ENCODE assay signal across 9 cellular contexts in the genomic region with DNA sequence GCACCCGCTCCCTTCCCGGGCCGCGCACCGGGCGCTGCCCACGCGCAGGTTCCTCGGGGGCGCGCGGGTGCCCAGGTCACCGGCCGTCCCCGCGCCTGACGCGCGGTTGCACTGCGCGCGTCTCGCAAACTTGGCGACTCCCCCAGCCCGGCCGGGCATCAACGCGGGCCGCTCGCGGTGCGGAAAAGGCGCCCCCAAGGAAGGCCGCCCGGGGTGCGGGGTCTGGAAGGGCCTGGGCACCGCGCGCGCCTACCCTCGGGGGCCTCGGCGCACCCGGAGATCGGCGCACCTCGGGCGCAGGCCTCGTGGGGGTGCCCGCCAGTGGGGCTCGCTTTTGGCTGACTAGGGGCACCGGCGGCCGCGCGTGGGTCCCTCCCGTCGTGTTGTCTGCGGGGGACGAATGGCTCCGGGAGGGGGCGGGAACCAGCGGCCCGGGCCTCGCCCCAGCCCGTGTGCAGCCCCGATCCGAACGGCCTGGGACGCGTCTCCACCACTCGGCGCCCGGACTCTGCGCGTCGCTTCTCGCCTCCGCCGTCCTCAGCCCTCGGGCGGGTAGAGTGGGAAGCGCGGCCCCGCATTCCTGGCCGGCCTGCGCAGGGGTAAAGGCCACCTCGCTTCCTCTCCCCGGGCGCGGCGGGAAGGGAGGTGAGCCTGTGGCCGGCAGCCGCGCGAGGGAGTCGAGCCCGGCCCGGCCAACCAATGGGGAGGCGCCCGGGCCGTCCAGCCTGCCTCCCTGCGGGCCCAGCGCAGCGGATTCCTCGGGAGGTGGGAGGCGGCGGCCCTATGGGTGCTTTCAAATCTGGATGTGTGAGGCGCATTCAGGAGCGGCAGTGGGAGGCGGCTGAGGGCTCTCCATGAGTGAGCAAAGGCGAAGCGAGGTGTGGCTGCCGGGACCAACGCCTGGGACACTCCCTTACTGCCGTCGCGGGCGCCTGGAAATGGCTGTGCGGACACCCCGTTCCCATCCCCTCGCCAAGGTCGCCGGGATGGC. TPM values are rescaled to one million over a fixed set of nuclear protein-coding genes. Genes with fewer than 3 reads are reported as not detected.
A peak's percentile ranks its signal among the peaks of the same experiment; 100 is the strongest.
DNase-seq lines count a peak whose midpoint lies in the region; ATAC-seq and TF ChIP-seq lines count a peak whose summit lies in the region.
"Had no signal": no experiment of that assay in that cellular context is flagged by ENCODE, and none has a peak within 500 bp of the region (broad histone marks: within the 10 kb centered on the region; RNA-seq: fewer than 3 reads in every experiment).

No MANE protein-coding gene starts in this region.

- no peak overlapping the region for H3K27ac Mint-ChIP-seq in central memory CD8-positive, alpha-beta T cell (ENCODE audit: low read depth)
- H3K27ac Mint-ChIP-seq: activated naive CD4-positive, alpha-beta T cell treated with anti-CD3 and anti-CD28 coated beads, Interleukin-2, amount 50 U/mL, for 72 hours had no signal

- intact Hi-C loops in vagina (cut with DNase I) = no loop called here

- H3K27ac ChIP-seq in ACC112 (ENCODE audit: low read depth, low read length) (no peak overlapping the region), lung (ENCODE audit: low read depth in 1 of 2, low read length in 1 of 2) (peak overlapping the region; percentile 72 to 90), vagina (peak overlapping the region; percentile 39)

- H3K36me3 Mint-ChIP-seq in central memory CD8-positive, alpha-beta T cell (ENCODE audit: insufficient read depth) = peaks cover 7% of the 10 kb centered on the region

- H3K4me1 Mint-ChIP-seq in central memory CD8-positive, alpha-beta T cell = peaks cover 11% of the 10 kb centered on the region

- H3K79me2 ChIP-seq in ACC112 (ENCODE audit: control insufficient read depth, insufficient read depth, low read length, unreplicated experiment) = no peaks in the 10 kb centered on the region

- H3K27me3 ChIP-seq in ACC112 (ENCODE audit: insufficient read depth, low read length) = peaks cover 28% of the 10 kb centered on the region
- H3K27me3 ChIP-seq in lung (ENCODE audit: control insufficient read depth, insufficient read depth) = no peaks in the 10 kb centered on the region
- H3K27me3 ChIP-seq in vagina = no peaks in the 10 kb centered on the region

- TF ChIP-seq CTCF in lung (IDR thresholded peaks at IDR 0.05; ENCODE audit: control extremely low read depth, extremely low read depth) (no peak), vagina (IDR thresholded peaks at IDR 0.05) (no peak)

- H3K4me3 ChIP-seq in ACC112 (ENCODE audit: low read depth, low read length) (peak overlapping the region; percentile 57; the same call in 1 of the 2 replicates), lung (peak overlapping the region; percentile 48), vagina (peak overlapping the region; percentile 58 to 88)

- H2AFZ ChIP-seq in ACC112 (ENCODE audit: low read length, unreplicated experiment) = peak overlapping the region; percentile 59

- H3K36me3 ChIP-seq in ACC112 (ENCODE audit: insufficient read depth, low read length) (no peaks in the 10 kb centered on the region), lung (ENCODE audit: control insufficient read depth in 2 of 2, insufficient read depth in 2 of 2, low read length in 2 of 2) (no peaks in the 10 kb centered on the region), vagina (no peaks in the 10 kb centered on the region)

- H3K4me3 Mint-ChIP-seq in central memory CD8-positive, alpha-beta T cell = peak overlapping the region; percentile 46

- H3K9me3 Mint-ChIP-seq in central memory CD8-positive, alpha-beta T cell = no peaks in the 10 kb centered on the region
- H3K9me3 Mint-ChIP-seq: activated naive CD4-positive, alpha-beta T cell treated with anti-CD3 and anti-CD28 coated beads, Interleukin-2, amount 50 U/mL, for 72 hours had no signal

- no peaks in the 10 kb centered on the region for H3K9me3 ChIP-seq in lung (ENCODE audit: control insufficient read depth in 2 of 2, insufficient read depth in 1 of 2, low read length in 1 of 2)
- H3K9me3 ChIP-seq in vagina = no peaks in the 10 kb centered on the region

- DNase-seq in central memory CD8-positive, alpha-beta T cell (ENCODE audit: low spot score in 2 of 2) = no peak
- DNase-seq in lung (ENCODE audit: low spot score) = no peak
- peak in 1 of 2 donors; percentile 85 for DNase-seq in vagina (ENCODE audit: extremely low spot score in 2 of 2)
- DNase-seq in amygdala (lab: John Stamatoyannopoulos, UW) = no peak
- DNase-seq in anterior cingulate cortex (lab: John Stamatoyannopoulos, UW) = no peak

- peaks cover 41% of the 10 kb centered on the region for H3K27me3 Mint-ChIP-seq in central memory CD8-positive, alpha-beta T cell

- H3K4me1 ChIP-seq in ACC112 (ENCODE audit: control insufficient read depth, insufficient read depth, low read length, unreplicated experiment) (peaks cover 11% of the 10 kb centered on the region), lung (ENCODE audit: control insufficient read depth in 2 of 2, insufficient read depth in 2 of 2, low read length in 2 of 2) (peaks cover 4 to 25% of the 10 kb centered on the region in 2 donors), vagina (peaks cover 45% of the 10 kb centered on the region)

- ATAC-seq in HG02763 (IDR thresholded peaks at IDR 0.05; ENCODE audit: unreplicated experiment) = peak; percentile 16
- no peak for ATAC-seq in central memory CD8-positive, alpha-beta T cell (replicated peaks; ENCODE audit: extremely low read depth, poor library complexity, severe bottlenecking)
- peak; percentile 37 for ATAC-seq in lung (ENCODE audit: insufficient read depth, low FRiP score)
- ATAC-seq in HG03457 (IDR thresholded peaks at IDR 0.05; ENCODE audit: unreplicated experiment) = no peak

- 8% methylated on average over 80 to 124 of the region's 124 CpGs for WGBS in lung, 2 donors

- TF ChIP-seq POLR2A in vagina (IDR thresholded peaks at IDR 0.05) = no peak

RNA-seq across cellular contexts. Expression of gene ZBTB46, which starts 0.9 kb away (rescaled TPM):
- total RNA-seq in lung (10 to 100 TPM; 10.8 to 15.3 TPM), vagina (7.4 TPM)
- polyA plus RNA-seq in lung = 1 to 10 TPM; 3.4 to 4.4 TPM

RNA-seq across cellular contexts. Expression of gene ABHD16B, which starts 29.3 kb away (rescaled TPM):
- total RNA-seq in lung (not detected), vagina (not detected)
- 1 to 10 TPM in 1 of 2 donors, under 1 TPM in 1; 0.89 to 1.5 TPM for polyA plus RNA-seq in lung
- total RNA-seq: activated naive CD4-positive, alpha-beta T cell treated with anti-CD3 and anti-CD28 coated beads, Interleukin-2, amount 50 U/mL, for 72 hours had no signal

RNA-seq across cellular contexts. Expression of gene TPD52L2, which starts 33.1 kb away (rescaled TPM):
- total RNA-seq in lung (10 to 100 TPM; 66.2 to 92.4 TPM), vagina (90.1 TPM)
- 100 to 1,000 TPM in 1 of 2 donors, 10 to 100 TPM in 1; 66.2 to 130 TPM for polyA plus RNA-seq in lung

Comparison
In these comparisons a context has a peak if more than half of its experiments do, and no peak if none do; other contexts are left out.
1. ATAC-seq: peak in HG02763 (single experiment) and lung (single experiment); none in central memory CD8-positive, alpha-beta T cell (single experiment) and HG03457 (single experiment).
2. Peak in every context shown above with its lines, with median percentiles within 50 percentile points of each other: H3K4me3 ChIP-seq.